34 cellular contexts compared by ENCODE assay signal in the genomic region with DNA sequence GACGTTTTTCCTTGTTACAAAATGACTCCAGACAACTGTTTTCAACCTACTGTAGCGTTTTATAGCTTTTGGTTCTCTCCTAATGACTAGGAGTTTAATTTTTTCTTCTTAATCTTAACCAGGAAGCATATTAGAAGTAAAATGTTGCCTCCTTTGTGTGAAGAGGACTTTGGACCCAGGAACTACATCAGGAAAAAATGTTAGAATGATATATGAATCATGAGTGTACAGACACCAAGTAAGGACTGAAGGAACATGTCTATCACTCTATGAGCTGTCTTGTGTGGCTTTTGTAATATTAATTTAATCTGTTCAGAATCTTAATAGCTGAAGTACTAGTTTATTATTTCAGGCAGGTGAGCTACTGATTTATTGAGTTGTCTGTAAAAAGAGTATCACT.
DNase-seq lines count a peak whose midpoint lies in the region; ATAC-seq, FAIRE-seq and TF ChIP-seq lines count a peak whose summit lies in the region.
"Had no signal": no experiment of that assay in that cellular context is flagged by ENCODE, and none has a peak within 500 bp of the region (broad histone marks: within the 10 kb centered on the region; RNA-seq: fewer than 3 reads in every experiment).

No MANE protein-coding gene starts in this region.

- no peak for TF ChIP-seq EP300 in HepG2 (IDR thresholded peaks at IDR 0.05; ENCODE audit: low read depth in 2 of 2, low read length in 2 of 2)
- TF ChIP-seq EP300 in HepG2 (CRISPR knock-in tag; IDR thresholded peaks at IDR 0.05; ENCODE audit: borderline replicate concordance): no peak
- no peak for TF ChIP-seq EP300 in transverse colon (IDR thresholded peaks at IDR 0.05; ENCODE audit: low read depth)

- H4K20me1 ChIP-seq in HepG2 (ENCODE audit: insufficient read depth, low read length): no peaks in the 10 kb centered on the region

- TF ChIP-seq POLR2A in HepG2 (IDR thresholded peaks at IDR 0.05; ENCODE audit: insufficient read depth in 1 of 2, low read depth in 2 of 2, low read length in 2 of 2) (no peak), transverse colon (IDR thresholded peaks at IDR 0.05) (no peak)

- no peak for TF ChIP-seq RAD21 in HepG2 (CRISPR knock-in tag; IDR thresholded peaks at IDR 0.05)

- BruUV-seq in HepG2 (replicated peaks; lab: Mats Ljungman, UMichigan): no TSS peak

- no peak overlapping the region for H3K27ac ChIP-seq in HepG2 (ENCODE audit: extremely low read length, insufficient read depth, low read length)
- H3K27ac ChIP-seq in transverse colon: peak overlapping the region; percentile 60 to 80 (median 68)
- H3K27ac ChIP-seq: epithelial cell of prostate, KMS-11, left ventricle myocardium inferior, neutrophil had no signal

- H3K4me1 ChIP-seq in HepG2 (ENCODE audit: insufficient read depth, low read length) (peaks cover 5% of the 10 kb centered on the region), transverse colon (peaks cover 0 to 20% (median 5%) of the 10 kb centered on the region in 4 donors)
- H3K4me1 ChIP-seq: left ventricle myocardium inferior had no signal

- peak overlapping the region; percentile 78 for H2AFZ ChIP-seq in HepG2 (ENCODE audit: low read length)
- H2AFZ ChIP-seq: GM23338 had no signal

- no peak for FAIRE-seq in HepG2 (lab: Jason Lieb, UNC)
- no peak for FAIRE-seq in frontal cortex (lab: Jason Lieb, UNC)
- FAIRE-seq: astrocyte had no signal

- H3K36me3 ChIP-seq in HepG2 (replicated peaks in 1 of 2; ENCODE audit: control insufficient read depth in 1 of 2, insufficient read depth in 2 of 2, low read length in 2 of 2): no peaks in the 10 kb centered on the region
- H3K36me3 ChIP-seq in transverse colon: no peaks in the 10 kb centered on the region
- H3K36me3 ChIP-seq: left ventricle myocardium inferior, neutrophil had no signal

- CTCF ChIA-PET in HepG2 (lab: Yijun Ruan, JAX; ENCODE audit: low intra/inter-chr PET ratio, low total read pairs): no interaction called here

- intact Hi-C loops in HepG2 (cut with micrococcal nuclease; ENCODE audit: unreplicated experiment): no loop called here
- intact Hi-C loops in transverse colon (cut with DNase I; ENCODE audit: low total_unique reads): no loop called here

- H3K9me3 ChIP-seq in HepG2 (ENCODE audit: low read length) (no peaks in the 10 kb centered on the region), transverse colon (no peaks in the 10 kb centered on the region)
- H3K9me3 ChIP-seq: left ventricle myocardium inferior, neutrophil had no signal

- TF ChIP-seq CTCF in HepG2 (CRISPR knock-in tag; IDR thresholded peaks at IDR 0.05) (no peak), transverse colon (IDR thresholded peaks at IDR 0.05) (no peak)

- DNase-seq in DMS53 treated with DMSO at 0.1 percent for 48 hours (lab: John Stamatoyannopoulos, UW; ENCODE audit: unreplicated experiment): peak; percentile 44
- peak; percentile 17 for DNase-seq in amniotic epithelial cell (ENCODE audit: low read depth)
- peak; percentile 29 for DNase-seq in HepG2 (ENCODE audit: low spot score)
- DNase-seq in transverse colon: no peak
- no peak for DNase-seq in frontal cortex (ENCODE audit: low spot score in 2 of 2)
- no peak for DNase-seq in activated CD4-positive, alpha-beta T cell treated with anti-CD3 and anti-CD28 coated beads for 48 hours
- DNase-seq in stimulated activated naive CD4-positive, alpha-beta T cell treated with Interleukin-2 at 50 U/mL for 16 hours (lab: John Stamatoyannopoulos, UW): no peak
- DNase-seq: activated CD4-positive, alpha-beta T cell treated with anti-CD3 and anti-CD28 coated beads, Interleukin-2, amount 10 ng/mL, durations not matched to agents 7 days and 5 days; activated effector memory CD4-positive, alpha-beta T cell treated with Interleukin-2 at 50 U/mL for 16 hours; activated naive CD8-positive, alpha-beta T cell treated with anti-CD3 and anti-CD28 coated beads for 36 hours; activated T-cell treated with anti-CD3 and anti-CD28 coated beads, Interleukin-2, amount 50 U/mL, for 1 hour; caudate nucleus; cortex of kidney; effector memory CD4-positive, alpha-beta T cell; EL; glutamatergic neuron; HFFc6; left ventricle myocardium inferior; mesenchymal stem cell; MM.1S; NCI-H1417 treated with DMSO at 0.1 percent for 48 hours; NCI-H2029 treated with DMSO at 0.1 percent for 48 hours; NCI-H524; SHP77; stimulated activated CD4-positive, alpha-beta T cell treated with anti-CD3 and anti-CD28 coated beads, Interleukin-15, amount 100 ng/mL, for 24 hours; stimulated activated CD4-positive, alpha-beta T cell treated with anti-CD3 and anti-CD28 coated beads, Interleukin-4, amount 100 ng/mL, for 4 hours; T-helper 9 cell; trophoblast cell had no signal

- POLR2A ChIA-PET in HepG2 (lab: Yijun Ruan, JAX): interaction anchor here (1.1 kb wide), 1 partner anchor 143 kb away, joined by 3 read pairs; no protein-coding TSS in a partner anchor

- WGBS in HepG2 (ENCODE audit: low lambda C conversion rate): 48% methylated on average over 2 of the region's 2 CpGs
- WGBS in transverse colon (ENCODE audit: low coverage in 1 of 2), 2 donors: 50 to 51% methylated on average over 2 of the region's 2 CpGs

- no peak overlapping the region for H3K9ac ChIP-seq in HepG2 (ENCODE audit: insufficient read depth, low read depth, low read length)
- H3K9ac ChIP-seq: KMS-11 had no signal

- no peaks in the 10 kb centered on the region; a peak in 1 of 5 replicates for H3K27me3 ChIP-seq in HepG2 (ENCODE audit: control insufficient read depth in 1 of 2, insufficient read depth in 2 of 2, low read length in 2 of 2)
- no peaks in the 10 kb centered on the region for H3K27me3 ChIP-seq in transverse colon
- H3K27me3 ChIP-seq: neutrophil had no signal

- H3K4me3 ChIP-seq in HepG2 (replicated peaks in 1 of 3; ENCODE audit: insufficient read depth in 1 of 3, low read depth in 2 of 3, low read length in 3 of 3) (no peak overlapping the region), transverse colon (no peak overlapping the region)
- H3K4me3 ChIP-seq: GM23338, left ventricle myocardium inferior had no signal

- H3K4me2 ChIP-seq in HepG2 (ENCODE audit: low read depth, low read length): 0 out of 2 replicates have a peak overlapping the region, but pooled peaks have one; percentile 12
- H3K4me2 ChIP-seq: GM23338, KMS-11 had no signal

- H3K79me2 ChIP-seq in HepG2 (ENCODE audit: insufficient read depth, low read length): no peaks in the 10 kb centered on the region

- no peak for ATAC-seq in HepG2
- ATAC-seq: GM23338, WTC11 had no signal

- in situ Hi-C loops in HepG2 (cut with HindIII; ENCODE audit: extremely low pct_ligation_motif_present, low pct_unique_long_range_greater_than_20kb): no loop called here
- in situ Hi-C loops in transverse colon (cut with MboI; ENCODE audit: low pct_ligation_motif_present in 1 of 4, low pct_unique_long_range_greater_than_20kb in 1 of 4, low sequenced_read_pairs in 3 of 4): no loop called here

TF ChIP-seq in HepG2, 621 proteins besides CTCF, POLR2A, EP300 and RAD21:
- TF ChIP-seq ZNF260 (CRISPR knock-in tag; IDR thresholded peaks at IDR 0.05; ENCODE audit: borderline replicate concordance, low read depth) (no peak), ZKSCAN5 (CRISPR knock-in tag; IDR thresholded peaks at IDR 0.05) (no peak), HNRNPUL1 (IDR thresholded peaks at IDR 0.05; ENCODE audit: low read depth, low read length) (no peak), ELF3 (CRISPR knock-in tag; IDR thresholded peaks at IDR 0.05) (0 out of 2 replicates have a peak, but pooled peaks have one; percentile 16)

Comparison
In these comparisons a context has a peak if more than half of its experiments do, and no peak if none do; other contexts are left out.
1. DNase-seq: peak in DMS53 treated with DMSO at 0.1 percent for 48 hours (single experiment), amniotic epithelial cell (single experiment) and HepG2 (single experiment); none in transverse colon (single experiment), frontal cortex (0 of 2), activated CD4-positive, alpha-beta T cell treated with anti-CD3 and anti-CD28 coated beads for 48 hours (single experiment) and stimulated activated naive CD4-positive, alpha-beta T cell treated with Interleukin-2 at 50 U/mL for 16 hours (single experiment).